Comparison of ENCODE assay signal across 20 cellular contexts in genomic region chr2:199469514-199470360, GRCh38. TPM values are rescaled to one million over a fixed set of nuclear protein-coding genes. Genes with fewer than 3 reads are reported as not detected.
DNase-seq lines count a peak whose midpoint lies in the region; ATAC-seq, FAIRE-seq and TF ChIP-seq lines count a peak whose summit lies in the region.
"Had no signal": no experiment of that assay in that cellular context is flagged by ENCODE, and none has a peak within 500 bp of the region (broad histone marks: within the 10 kb centered on the region; RNA-seq: fewer than 3 reads in every experiment).

No MANE protein-coding gene starts in this region.

- H3K9me3 Mint-ChIP-seq in astrocyte (ENCODE audit: unreplicated experiment): peaks cover 7% of the 10 kb centered on the region
- H3K9me3 Mint-ChIP-seq: effector memory CD8-positive, alpha-beta T cell; mesothelial cell of epicardium; T-helper 2 cell treated with Interferon-gamma antibody and Interleukin-4, amounts not matched to agents 5 μg/mL and 100 μg/mL, for 36 hours had no signal

- H3K27ac ChIP-seq in astrocyte (ENCODE audit: low read depth, low read length) (no peak overlapping the region), smooth muscle cell (ENCODE audit: low read depth) (no peak overlapping the region), caudate nucleus (ENCODE audit: low read depth, low read length) (no peak overlapping the region)
- H3K27ac ChIP-seq: A549, foreskin keratinocyte had no signal

- 3% methylated on average over 30 of the region's 30 CpGs for WGBS in smooth muscle cell (ENCODE audit: low lambda C conversion rate)

- TF ChIP-seq CTCF in astrocyte (IDR thresholded peaks at IDR 0.05; ENCODE audit: insufficient read depth, low read depth, low read length) (no peak), smooth muscle cell (IDR thresholded peaks at IDR 0.05; ENCODE audit: borderline replicate concordance, insufficient read depth, poor library complexity, severe bottlenecking) (no peak)

- H3K27me3 ChIP-seq in astrocyte (ENCODE audit: insufficient read depth, low read length) (peaks cover 80% of the 10 kb centered on the region), smooth muscle cell (ENCODE audit: low read depth) (peaks cover 100% of the 10 kb centered on the region)

- no peaks in the 10 kb centered on the region for H3K36me3 Mint-ChIP-seq in astrocyte (ENCODE audit: low read depth, unreplicated experiment)
- H3K36me3 Mint-ChIP-seq: mesothelial cell of epicardium had no signal

- no peak for ATAC-seq in GM21367 (IDR thresholded peaks at IDR 0.05; ENCODE audit: unreplicated experiment)
- ATAC-seq: A549; effector memory CD8-positive, alpha-beta T cell; Right ventricle myocardium inferior had no signal

- no peaks in the 10 kb centered on the region for H3F3A ChIP-seq in smooth muscle cell (ENCODE audit: low read depth)

- H3K79me2 ChIP-seq in astrocyte (ENCODE audit: insufficient read depth, low read length) (no peaks in the 10 kb centered on the region), smooth muscle cell (ENCODE audit: low read depth) (no peaks in the 10 kb centered on the region)

- no peaks in the 10 kb centered on the region for H3K9me3 ChIP-seq in astrocyte (ENCODE audit: insufficient read depth, low read depth, low read length)
- no peaks in the 10 kb centered on the region for H3K9me3 ChIP-seq in smooth muscle cell (replicated peaks; ENCODE audit: low read depth)
- H3K9me3 ChIP-seq: A549 had no signal

- DNase-seq in activated T-cell treated with anti-CD3 and anti-CD28 coated beads, Interleukin-2, amount 50 U/mL, for 48 hours: peak; percentile 19 to 20
- DNase-seq in activated T-cell treated with anti-CD3 and anti-CD28 coated beads for 4 hours (no peak), astrocyte (ENCODE audit: low read depth) (no peak), islet precursor cell (peak; percentile 50), smooth muscle cell (lab: John Stamatoyannopoulos, UW; ENCODE audit: unreplicated experiment) (no peak), caudate nucleus (lab: John Stamatoyannopoulos, UW) (no peak), NCI-H2081 treated with DMSO at 0.1 percent for 48 hours (lab: John Stamatoyannopoulos, UW) (no peak)
- DNase-seq: activated CD4-positive, alpha-beta T cell treated with anti-CD3 and anti-CD28 coated beads for 4 hours; effector memory CD8-positive, alpha-beta T cell; foreskin keratinocyte; Karpas-422; NK-92 treated with Interleukin-12 subunit alpha and Interleukin-12 subunit beta, amount 100 ng/mL, for 24 hours; stimulated activated CD4-positive, alpha-beta T cell treated with anti-CD3 and anti-CD28 coated beads, Interleukin-1b, Interleukin-23, amount 100 ng/mL, for 48 hours had no signal

- FAIRE-seq in astrocyte (lab: Jason Lieb, UNC): no peak
- FAIRE-seq: A549, GM18507, keratinocyte had no signal

- H3K4me2 ChIP-seq in astrocyte (ENCODE audit: low read length) (peak overlapping the region; percentile 83), smooth muscle cell (peak overlapping the region; percentile 87)
- H3K4me2 ChIP-seq: A549 had no signal

- peaks cover 85% of the 10 kb centered on the region for H3K27me3 Mint-ChIP-seq in astrocyte (ENCODE audit: low read depth, unreplicated experiment)

- H3K36me3 ChIP-seq in astrocyte (ENCODE audit: insufficient read depth, low read length) (no peaks in the 10 kb centered on the region), smooth muscle cell (ENCODE audit: low read depth) (no peaks in the 10 kb centered on the region)

- H3K4me1 Mint-ChIP-seq in astrocyte (ENCODE audit: low read depth, unreplicated experiment): peaks cover 7% of the 10 kb centered on the region

- H2AFZ ChIP-seq in astrocyte (ENCODE audit: low read depth, low read length): no peak overlapping the region
- H2AFZ ChIP-seq in smooth muscle cell (ENCODE audit: low read depth): no peak overlapping the region

- no peak overlapping the region for H3K4me3 Mint-ChIP-seq in astrocyte (ENCODE audit: unreplicated experiment)

- H3K4me3 ChIP-seq in astrocyte (ENCODE audit: insufficient read depth, low read depth, low read length) (no peak overlapping the region), smooth muscle cell (peak overlapping the region; percentile 31)
- H3K4me3 ChIP-seq: A549 had no signal

- no peak overlapping the region for H3K27ac Mint-ChIP-seq in astrocyte (ENCODE audit: unreplicated experiment)
- H3K27ac Mint-ChIP-seq: effector memory CD8-positive, alpha-beta T cell; mesothelial cell of epicardium; T-helper 2 cell treated with Interferon-gamma antibody and Interleukin-4, amounts not matched to agents 5 μg/mL and 100 μg/mL, for 36 hours had no signal

- no peak overlapping the region for H3K9ac ChIP-seq in astrocyte (ENCODE audit: low read length)
- H3K9ac ChIP-seq in smooth muscle cell (ENCODE audit: low read depth): no peak overlapping the region

- no peaks in the 10 kb centered on the region for H4K20me1 ChIP-seq in astrocyte (ENCODE audit: insufficient read depth, low read length)
- H4K20me1 ChIP-seq in smooth muscle cell (ENCODE audit: low read depth): no peaks in the 10 kb centered on the region

- peaks cover 12% of the 10 kb centered on the region for H3K4me1 ChIP-seq in astrocyte (ENCODE audit: insufficient read depth, low read length)
- H3K4me1 ChIP-seq in smooth muscle cell (ENCODE audit: low read depth): peaks cover 11% of the 10 kb centered on the region
- H3K4me1 ChIP-seq: A549, foreskin keratinocyte had no signal

RNA-seq across cellular contexts. Expression of gene SATB2, which starts 12.0 kb away (rescaled TPM):
- total RNA-seq in astrocyte (11.6 and 12.3 TPM in 2 replicates), smooth muscle cell (2.0 and 12.5 TPM in 2 replicates)
- 0.47 and 0.73 TPM in 2 replicates for polyA plus RNA-seq in smooth muscle cell

Comparison
In these comparisons a context has a peak if more than half of its experiments do, and no peak if none do; other contexts are left out.
1. DNase-seq: peak in activated T-cell treated with anti-CD3 and anti-CD28 coated beads, Interleukin-2, amount 50 U/mL, for 48 hours (2 of 2) and islet precursor cell (single experiment); none in activated T-cell treated with anti-CD3 and anti-CD28 coated beads for 4 hours (single experiment), astrocyte (single experiment), smooth muscle cell (single experiment), caudate nucleus (0 of 61) and NCI-H2081 treated with DMSO at 0.1 percent for 48 hours (single experiment).